8 cellular contexts compared by ENCODE assay signal in genomic region chr6:147204060-147204785, GRCh38. TPM values are rescaled to one million over a fixed set of nuclear protein-coding genes. Genes with fewer than 3 reads are reported as not detected.
DNase-seq lines count a peak whose midpoint lies in the region; ATAC-seq lines count a peak whose summit lies in the region.

STXBP5 (plus strand) TSS chr6:147204417; CDS start chr6:147204533, 116 bp downstream.

- peak within 1 kb of the TSS; percentile 93 for H3K4me3 ChIP-seq in endocrine pancreas (ENCODE audit: control insufficient read depth, insufficient read depth, low read length)

- peak; percentile 31 for ATAC-seq in HG02798 (IDR thresholded peaks at IDR 0.05; ENCODE audit: poor library complexity, unreplicated experiment)

- peaks cover 21% of the 10 kb centered on the region for H3K4me1 ChIP-seq in endocrine pancreas (ENCODE audit: control insufficient read depth, insufficient read depth, low read length)

- no peaks in the 10 kb centered on the region for H3K27me3 ChIP-seq in endocrine pancreas (ENCODE audit: control insufficient read depth, insufficient read depth, low read length)

- peak; percentile 46 for DNase-seq in NK-92 treated with Interleukin-12 subunit alpha and Interleukin-12 subunit beta, amount 100 ng/mL, for 24 hours (lab: John Stamatoyannopoulos, UW)
- DNase-seq in NK-92 (lab: John Stamatoyannopoulos, UW; ENCODE audit: unreplicated experiment) (no peak), NCI-H2171 treated with DMSO at 0.1 percent for 48 hours (lab: John Stamatoyannopoulos, UW) (peak; percentile 52), mesenteric fat pad (ENCODE audit: low spot score) (no peak)
- peak in 2 of 3 experiments; percentile 8 to 16 for DNase-seq in activated CD8-positive, alpha-beta memory T cell treated with anti-CD3 and anti-CD28 coated beads for 48 hours (ENCODE audit: low read depth in 2 of 3, low spot score in 2 of 3)
- DNase-seq in stimulated activated CD8-positive, alpha-beta memory T cell treated with anti-CD3 and anti-CD28 coated beads, Interleukin-4, amount 100 ng/mL, for 24 hours (ENCODE audit: low read depth) = peak; percentile 7

- H3K36me3 ChIP-seq in endocrine pancreas (ENCODE audit: control insufficient read depth, insufficient read depth, low read length) = no peaks in the 10 kb centered on the region

- H3K9me3 ChIP-seq in endocrine pancreas (ENCODE audit: control insufficient read depth, low read length) = no peaks in the 10 kb centered on the region

- peak within 1 kb of the TSS; percentile 99 for H3K9ac ChIP-seq in endocrine pancreas (ENCODE audit: control insufficient read depth, insufficient read depth, low read length)

RNA-seq across cellular contexts. Expression of gene STXBP5, which starts in this region (rescaled TPM):
- total RNA-seq in mesenteric fat pad = 17.1 TPM

Comparison
In these comparisons a context has a peak if more than half of its experiments do, and no peak if none do; other contexts are left out.
1. DNase-seq: peak in NK-92 treated with Interleukin-12 subunit alpha and Interleukin-12 subunit beta, amount 100 ng/mL, for 24 hours (single experiment), NCI-H2171 treated with DMSO at 0.1 percent for 48 hours (single experiment), activated CD8-positive, alpha-beta memory T cell treated with anti-CD3 and anti-CD28 coated beads for 48 hours (2 of 3) and stimulated activated CD8-positive, alpha-beta memory T cell treated with anti-CD3 and anti-CD28 coated beads, Interleukin-4, amount 100 ng/mL, for 24 hours (single experiment); none in NK-92 (single experiment) and mesenteric fat pad (single experiment).